34 cellular contexts compared by ENCODE assay signal in genomic region chr14:72498646-72499045, GRCh38.
"Had no signal": no experiment of that assay in that cellular context is flagged by ENCODE, and none has a peak within 500 bp of the region (broad histone marks: within the 10 kb centered on the region; RNA-seq: fewer than 3 reads in every experiment).

No MANE protein-coding gene starts in this region.

- DNase-seq: Karpas-422, Kasumi-1, MG63, MM.1S, MV-4-11, NCI-H1048, NCI-H1092, NCI-H1092 treated with DMSO at 0.1 percent for 48 hours, NCI-H1105, NCI-H1105 treated with DMSO at 0.1 percent for 48 hours, NCI-H1417, NCI-H1417 treated with DMSO at 0.1 percent for 48 hours, NCI-H1436, NCI-H1436 treated with DMSO at 0.1 percent for 48 hours, NCI-H146, NCI-H1694, NCI-H1694 treated with DMSO at 0.1 percent for 48 hours, NCI-H187, NCI-H187 treated with DMSO at 0.1 percent for 48 hours, NCI-H1930, NCI-H2029, NCI-H2029 treated with DMSO at 0.1 percent for 48 hours, NCI-H2081, NCI-H2081 treated with DMSO at 0.1 percent for 48 hours, NCI-H2107, NCI-H2171, NCI-H2171 treated with DMSO at 0.1 percent for 48 hours, NCI-H2227 treated with DMSO at 0.1 percent for 48 hours, NCI-H226, NCI-H345, NCI-H446, NCI-H446 treated with DMSO at 0.1 percent for 48 hours, NCI-H510A, NCI-H510A treated with DMSO at 0.1 percent for 48 hours had no signal

- H3K27me3 ChIP-seq: MG63 had no signal

- H3K4me3 ChIP-seq: MG63 had no signal

- H3K36me3 ChIP-seq: MG63 had no signal
